Comparison of ENCODE assay signal across 1 cellular context in genomic region chr2:189674374-189675112, GRCh38.
A peak's percentile ranks its signal among the peaks of the same experiment; 100 is the strongest.
TF ChIP-seq lines count a peak whose summit lies in the region.

Gene ANKAR, plus strand, starts transcription at chr2:189674670. Its CDS starts 1,821 bp downstream, at chr2:189676491.

TF ChIP-seq in H1, 55 proteins besides CTCF, POLR2A, EP300 and RAD21 (continued from another document):
- TF ChIP-seq FOSL1 (IDR thresholded peaks at IDR 0.05; ENCODE audit: insufficient read depth, low read depth, low read length) = 0 out of 2 replicates have a peak, but pooled peaks have one; percentile 44
- no peak for TF ChIP-seq JUN (IDR thresholded peaks at IDR 0.05; ENCODE audit: low read depth, low read length)
- peak; percentile 27 for TF ChIP-seq HDAC6 (IDR thresholded peaks at IDR 0.05; ENCODE audit: low read depth, low read length)
- TF ChIP-seq RFX5 (IDR thresholded peaks at IDR 0.05; ENCODE audit: borderline replicate concordance, low read depth, low read length) = no peak
- TF ChIP-seq RBBP5 (IDR thresholded peaks at IDR 0.05; ENCODE audit: borderline replicate concordance, low read depth, low read length) = peak; percentile 34
- TF ChIP-seq TAF7 (optimal IDR thresholded peaks at IDR 0.05; ENCODE audit: borderline replicate concordance, low read depth, low read length) = peak; percentile 74
- TF ChIP-seq HDAC2 (IDR thresholded peaks at IDR 0.05; ENCODE audit: borderline replicate concordance in 1 of 2, low read depth in 2 of 2, low read length in 2 of 2) = peak; percentile 71 to 98; a peak in 3 of 4 replicates
- no peak for TF ChIP-seq SIX5 (IDR thresholded peaks at IDR 0.05; ENCODE audit: low read depth, low read length)
- TF ChIP-seq KDM5A (IDR thresholded peaks at IDR 0.05; ENCODE audit: low read length) = no peak
- no peak for TF ChIP-seq JUND (IDR thresholded peaks at IDR 0.05; ENCODE audit: low read length)
- TF ChIP-seq, protein P1, sequence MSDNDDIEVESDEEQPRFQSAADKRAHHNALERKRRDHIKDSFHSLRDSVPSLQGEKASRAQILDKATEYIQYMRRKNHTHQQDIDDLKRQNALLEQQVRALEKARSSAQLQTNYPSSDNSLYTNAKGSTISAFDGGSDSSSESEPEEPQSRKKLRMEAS (IDR thresholded peaks at IDR 0.05) = peak; percentile 58
- no peak for TF ChIP-seq CHD7 (IDR thresholded peaks at IDR 0.05; ENCODE audit: insufficient replicate concordance, low read length)
- TF ChIP-seq SP2 (IDR thresholded peaks at IDR 0.05; ENCODE audit: low read length) = no peak
- TF ChIP-seq SUZ12 (IDR thresholded peaks at IDR 0.05; ENCODE audit: low read length) = no peak
- 0 out of 2 replicates have a peak, but pooled peaks have one; percentile 44 for TF ChIP-seq TCF12 (IDR thresholded peaks at IDR 0.05; ENCODE audit: low read depth, low read length)
- TF ChIP-seq BACH1 (IDR thresholded peaks at IDR 0.05; ENCODE audit: low read length) = no peak; the same call in 1 of the 2 replicates
- peak; percentile 64 for TF ChIP-seq KDM4A (IDR thresholded peaks at IDR 0.05; ENCODE audit: low read depth, low read length, severe bottlenecking)
- TF ChIP-seq KDM1A (IDR thresholded peaks at IDR 0.05; ENCODE audit: borderline replicate concordance, low read length) = no peak
- 0 out of 2 replicates have a peak, but pooled peaks have one; percentile 55 for TF ChIP-seq CHD2 (IDR thresholded peaks at IDR 0.05; ENCODE audit: low read length)
- peak; percentile 87 for TF ChIP-seq TBP (IDR thresholded peaks at IDR 0.05; ENCODE audit: low read depth, low read length)
- no peak for TF ChIP-seq NRF1 (IDR thresholded peaks at IDR 0.05; ENCODE audit: low read depth, low read length)
- TF ChIP-seq SIRT6 (IDR thresholded peaks at IDR 0.05; ENCODE audit: low read length) = no peak
- peak; percentile 41; the same call in 1 of the 2 replicates for TF ChIP-seq MAFK (IDR thresholded peaks at IDR 0.05; ENCODE audit: low read depth, low read length)
- no peak for TF ChIP-seq SAP30 (IDR thresholded peaks at IDR 0.05; ENCODE audit: insufficient read depth, insufficient replicate concordance, low read length)
- TF ChIP-seq NANOG (IDR thresholded peaks at IDR 0.05; ENCODE audit: insufficient read depth, low read depth, low read length, poor library complexity, severe bottlenecking) = peak; percentile 3
- no peak for TF ChIP-seq RNF2 (IDR thresholded peaks at IDR 0.05; ENCODE audit: borderline replicate concordance, low read depth, low read length, missing control alignments, poor library complexity, severe bottlenecking)
- 0 out of 2 replicates have a peak, but pooled peaks have one; percentile 14 for TF ChIP-seq YY1 (IDR thresholded peaks at IDR 0.05; ENCODE audit: low read depth, low read length)
- no peak for TF ChIP-seq SP1 (IDR thresholded peaks at IDR 0.05; ENCODE audit: low read depth, low read length)
- TF ChIP-seq POLR2AphosphoS5 (IDR thresholded peaks at IDR 0.05; ENCODE audit: low read depth, low read length) = peak; percentile 33
- TF ChIP-seq CHD1 (IDR thresholded peaks at IDR 0.05; ENCODE audit: low read depth, low read length) = no peak
- no peak for TF ChIP-seq SRF (IDR thresholded peaks at IDR 0.05; ENCODE audit: low read depth, low read length)
- TF ChIP-seq SP4 (IDR thresholded peaks at IDR 0.05; ENCODE audit: low read length) = no peak
- TF ChIP-seq, protein P2, sequence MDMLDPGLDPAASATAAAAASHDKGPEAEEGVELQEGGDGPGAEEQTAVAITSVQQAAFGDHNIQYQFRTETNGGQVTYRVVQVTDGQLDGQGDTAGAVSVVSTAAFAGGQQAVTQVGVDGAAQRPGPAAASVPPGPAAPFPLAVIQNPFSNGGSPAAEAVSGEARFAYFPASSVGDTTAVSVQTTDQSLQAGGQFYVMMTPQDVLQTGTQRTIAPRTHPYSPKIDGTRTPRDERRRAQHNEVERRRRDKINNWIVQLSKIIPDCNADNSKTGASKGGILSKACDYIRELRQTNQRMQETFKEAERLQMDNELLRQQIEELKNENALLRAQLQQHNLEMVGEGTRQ (IDR thresholded peaks at IDR 0.05; ENCODE audit: low read length) = no peak
- peak; percentile 77 for TF ChIP-seq TAF1 (IDR thresholded peaks at IDR 0.05; ENCODE audit: low read depth, low read length)
- TF ChIP-seq EZH2 (IDR thresholded peaks at IDR 0.05; ENCODE audit: low read depth, low read length, severe bottlenecking) = no peak
- TF ChIP-seq SIN3A (conservative IDR thresholded peaks at IDR 0.05 in 1 of 2, IDR thresholded peaks at IDR 0.05 in 1 of 2; ENCODE audit: low read depth in 1 of 2, low read length in 2 of 2) = peak in 1 of 2 experiments; percentile 50; a peak in 1 of 4 replicates
- TF ChIP-seq RXRA (IDR thresholded peaks at IDR 0.05; ENCODE audit: insufficient read depth, low read depth, low read length) = 0 out of 2 replicates have a peak, but pooled peaks have one; percentile 24
- no peak for TF ChIP-seq BCL11A (IDR thresholded peaks at IDR 0.05; ENCODE audit: low read depth in 2 of 2, low read length in 2 of 2)
- no peak for TF ChIP-seq ZNF274 (IDR thresholded peaks at IDR 0.05; ENCODE audit: borderline replicate concordance, extremely low read depth, low read length)
- TF ChIP-seq PHF8 (conservative IDR thresholded peaks at IDR 0.05; ENCODE audit: low read depth, low read length) = peak; percentile 55
- TF ChIP-seq POU5F1 (IDR thresholded peaks at IDR 0.05; ENCODE audit: low read depth, low read length) = no peak
- TF ChIP-seq TEAD4 (IDR thresholded peaks at IDR 0.05; ENCODE audit: low read depth, low read length) = 0 out of 2 replicates have a peak, but pooled peaks have one; percentile 7
- TF ChIP-seq ASH2L (IDR thresholded peaks at IDR 0.05; ENCODE audit: low read length) = peak; percentile 74
- no peak for TF ChIP-seq BRCA1 (IDR thresholded peaks at IDR 0.05; ENCODE audit: low read depth, low read length)
- TF ChIP-seq, protein P3, sequence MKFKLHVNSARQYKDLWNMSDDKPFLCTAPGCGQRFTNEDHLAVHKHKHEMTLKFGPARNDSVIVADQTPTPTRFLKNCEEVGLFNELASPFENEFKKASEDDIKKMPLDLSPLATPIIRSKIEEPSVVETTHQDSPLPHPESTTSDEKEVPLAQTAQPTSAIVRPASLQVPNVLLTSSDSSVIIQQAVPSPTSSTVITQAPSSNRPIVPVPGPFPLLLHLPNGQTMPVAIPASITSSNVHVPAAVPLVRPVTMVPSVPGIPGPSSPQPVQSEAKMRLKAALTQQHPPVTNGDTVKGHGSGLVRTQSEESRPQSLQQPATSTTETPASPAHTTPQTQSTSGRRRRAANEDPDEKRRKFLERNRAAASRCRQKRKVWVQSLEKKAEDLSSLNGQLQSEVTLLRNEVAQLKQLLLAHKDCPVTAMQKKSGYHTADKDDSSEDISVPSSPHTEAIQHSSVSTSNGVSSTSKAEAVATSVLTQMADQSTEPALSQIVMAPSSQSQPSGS (IDR thresholded peaks at IDR 0.05; ENCODE audit: low read length) = no peak
- TF ChIP-seq, protein P4, sequence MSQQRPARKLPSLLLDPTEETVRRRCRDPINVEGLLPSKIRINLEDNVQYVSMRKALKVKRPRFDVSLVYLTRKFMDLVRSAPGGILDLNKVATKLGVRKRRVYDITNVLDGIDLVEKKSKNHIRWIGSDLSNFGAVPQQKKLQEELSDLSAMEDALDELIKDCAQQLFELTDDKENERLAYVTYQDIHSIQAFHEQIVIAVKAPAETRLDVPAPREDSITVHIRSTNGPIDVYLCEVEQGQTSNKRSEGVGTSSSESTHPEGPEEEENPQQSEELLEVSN (IDR thresholded peaks at IDR 0.05) = no peak
